ENCODE assay signal across 1 cellular context in the genomic region with DNA sequence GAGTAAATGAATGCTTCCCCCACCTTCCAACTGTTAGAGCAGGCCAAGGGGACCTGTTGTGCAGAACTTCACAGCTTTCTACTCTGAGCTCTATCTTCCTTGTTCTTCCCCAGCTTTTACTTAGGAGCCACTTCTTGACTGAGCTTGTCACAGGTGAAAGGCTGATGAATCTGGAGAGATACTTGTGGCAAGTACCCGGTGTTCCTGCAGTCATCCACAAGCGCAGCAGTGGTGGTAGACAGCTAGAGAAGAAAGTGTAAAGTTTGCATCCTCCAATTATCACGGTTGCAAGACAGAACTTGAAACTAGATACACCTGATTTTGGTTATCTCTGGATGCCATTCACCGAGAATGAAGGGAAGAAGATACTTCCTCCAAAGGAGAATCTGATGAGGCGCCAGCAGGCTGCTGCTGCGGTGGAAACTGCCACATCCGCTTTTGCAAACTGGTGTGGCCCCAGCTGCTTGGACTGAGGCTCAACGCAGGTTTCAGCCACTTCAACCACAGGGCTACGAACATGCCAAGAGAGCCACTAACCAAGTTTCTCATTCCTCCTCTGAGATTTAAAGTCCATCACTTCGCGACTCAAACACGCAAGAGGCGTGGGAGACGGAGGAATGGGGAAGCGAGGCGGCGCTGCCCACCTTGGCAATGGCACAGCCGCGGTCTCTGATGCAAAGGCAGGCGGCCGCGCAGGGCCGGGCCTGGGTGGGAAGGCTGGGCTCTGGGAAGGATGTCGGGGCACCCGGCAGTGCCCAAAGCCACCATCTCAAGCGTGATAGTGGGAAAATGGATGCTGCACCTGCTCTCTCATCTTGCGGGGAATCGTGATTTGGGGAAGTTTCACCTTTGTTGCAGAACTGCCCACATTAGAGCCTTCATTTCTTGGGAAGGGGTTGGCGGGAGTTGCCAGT.
TF ChIP-seq lines count a peak whose summit lies in the region.

No MANE protein-coding gene starts in this region.

TF ChIP-seq in HepG2, 621 proteins besides CTCF, POLR2A, EP300 and RAD21 (continued from another document and continues in another):
- TF ChIP-seq, protein P1, sequence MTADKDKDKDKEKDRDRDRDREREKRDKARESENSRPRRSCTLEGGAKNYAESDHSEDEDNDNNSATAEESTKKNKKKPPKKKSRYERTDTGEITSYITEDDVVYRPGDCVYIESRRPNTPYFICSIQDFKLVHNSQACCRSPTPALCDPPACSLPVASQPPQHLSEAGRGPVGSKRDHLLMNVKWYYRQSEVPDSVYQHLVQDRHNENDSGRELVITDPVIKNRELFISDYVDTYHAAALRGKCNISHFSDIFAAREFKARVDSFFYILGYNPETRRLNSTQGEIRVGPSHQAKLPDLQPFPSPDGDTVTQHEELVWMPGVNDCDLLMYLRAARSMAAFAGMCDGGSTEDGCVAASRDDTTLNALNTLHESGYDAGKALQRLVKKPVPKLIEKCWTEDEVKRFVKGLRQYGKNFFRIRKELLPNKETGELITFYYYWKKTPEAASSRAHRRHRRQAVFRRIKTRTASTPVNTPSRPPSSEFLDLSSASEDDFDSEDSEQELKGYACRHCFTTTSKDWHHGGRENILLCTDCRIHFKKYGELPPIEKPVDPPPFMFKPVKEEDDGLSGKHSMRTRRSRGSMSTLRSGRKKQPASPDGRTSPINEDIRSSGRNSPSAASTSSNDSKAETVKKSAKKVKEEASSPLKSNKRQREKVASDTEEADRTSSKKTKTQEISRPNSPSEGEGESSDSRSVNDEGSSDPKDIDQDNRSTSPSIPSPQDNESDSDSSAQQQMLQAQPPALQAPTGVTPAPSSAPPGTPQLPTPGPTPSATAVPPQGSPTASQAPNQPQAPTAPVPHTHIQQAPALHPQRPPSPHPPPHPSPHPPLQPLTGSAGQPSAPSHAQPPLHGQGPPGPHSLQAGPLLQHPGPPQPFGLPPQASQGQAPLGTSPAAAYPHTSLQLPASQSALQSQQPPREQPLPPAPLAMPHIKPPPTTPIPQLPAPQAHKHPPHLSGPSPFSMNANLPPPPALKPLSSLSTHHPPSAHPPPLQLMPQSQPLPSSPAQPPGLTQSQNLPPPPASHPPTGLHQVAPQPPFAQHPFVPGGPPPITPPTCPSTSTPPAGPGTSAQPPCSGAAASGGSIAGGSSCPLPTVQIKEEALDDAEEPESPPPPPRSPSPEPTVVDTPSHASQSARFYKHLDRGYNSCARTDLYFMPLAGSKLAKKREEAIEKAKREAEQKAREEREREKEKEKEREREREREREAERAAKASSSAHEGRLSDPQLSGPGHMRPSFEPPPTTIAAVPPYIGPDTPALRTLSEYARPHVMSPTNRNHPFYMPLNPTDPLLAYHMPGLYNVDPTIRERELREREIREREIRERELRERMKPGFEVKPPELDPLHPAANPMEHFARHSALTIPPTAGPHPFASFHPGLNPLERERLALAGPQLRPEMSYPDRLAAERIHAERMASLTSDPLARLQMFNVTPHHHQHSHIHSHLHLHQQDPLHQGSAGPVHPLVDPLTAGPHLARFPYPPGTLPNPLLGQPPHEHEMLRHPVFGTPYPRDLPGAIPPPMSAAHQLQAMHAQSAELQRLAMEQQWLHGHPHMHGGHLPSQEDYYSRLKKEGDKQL (CRISPR knock-in tag; IDR thresholded peaks at IDR 0.05; ENCODE audit: low read depth), result no peak
- TF ChIP-seq ZNF768 (CRISPR knock-in tag; IDR thresholded peaks at IDR 0.05) (peak; percentile 41; the same call in 1 of the 2 replicates), GABPA (IDR thresholded peaks at IDR 0.05; ENCODE audit: low read depth, low read length) (no peak), GABPA (CRISPR knock-in tag; IDR thresholded peaks at IDR 0.05; ENCODE audit: low read depth) (no peak), TCF7L2 (IDR thresholded peaks at IDR 0.05; ENCODE audit: low read depth, low read length) (no peak), ELF1 (CRISPR knock-in tag; IDR thresholded peaks at IDR 0.05) (no peak), MIER3 (CRISPR knock-in tag; IDR thresholded peaks at IDR 0.05; ENCODE audit: borderline replicate concordance) (no peak), NRL (CRISPR knock-in tag; IDR thresholded peaks at IDR 0.05; ENCODE audit: borderline replicate concordance) (0 out of 2 replicates have a peak, but pooled peaks have one; percentile 26), ZFP90 (CRISPR knock-in tag; IDR thresholded peaks at IDR 0.05; ENCODE audit: borderline replicate concordance) (peak; percentile 95), ARNT (IDR thresholded peaks at IDR 0.05) (no peak), RCOR2 (CRISPR knock-in tag; IDR thresholded peaks at IDR 0.05) (no peak), U2AF2 (IDR thresholded peaks at IDR 0.05; ENCODE audit: low read depth, low read length) (no peak), POLR2AphosphoS5 (IDR thresholded peaks at IDR 0.05; ENCODE audit: low read depth, low read length) (no peak), IKZF1 (IDR thresholded peaks at IDR 0.05) (no peak)
- TF ChIP-seq, protein P2, sequence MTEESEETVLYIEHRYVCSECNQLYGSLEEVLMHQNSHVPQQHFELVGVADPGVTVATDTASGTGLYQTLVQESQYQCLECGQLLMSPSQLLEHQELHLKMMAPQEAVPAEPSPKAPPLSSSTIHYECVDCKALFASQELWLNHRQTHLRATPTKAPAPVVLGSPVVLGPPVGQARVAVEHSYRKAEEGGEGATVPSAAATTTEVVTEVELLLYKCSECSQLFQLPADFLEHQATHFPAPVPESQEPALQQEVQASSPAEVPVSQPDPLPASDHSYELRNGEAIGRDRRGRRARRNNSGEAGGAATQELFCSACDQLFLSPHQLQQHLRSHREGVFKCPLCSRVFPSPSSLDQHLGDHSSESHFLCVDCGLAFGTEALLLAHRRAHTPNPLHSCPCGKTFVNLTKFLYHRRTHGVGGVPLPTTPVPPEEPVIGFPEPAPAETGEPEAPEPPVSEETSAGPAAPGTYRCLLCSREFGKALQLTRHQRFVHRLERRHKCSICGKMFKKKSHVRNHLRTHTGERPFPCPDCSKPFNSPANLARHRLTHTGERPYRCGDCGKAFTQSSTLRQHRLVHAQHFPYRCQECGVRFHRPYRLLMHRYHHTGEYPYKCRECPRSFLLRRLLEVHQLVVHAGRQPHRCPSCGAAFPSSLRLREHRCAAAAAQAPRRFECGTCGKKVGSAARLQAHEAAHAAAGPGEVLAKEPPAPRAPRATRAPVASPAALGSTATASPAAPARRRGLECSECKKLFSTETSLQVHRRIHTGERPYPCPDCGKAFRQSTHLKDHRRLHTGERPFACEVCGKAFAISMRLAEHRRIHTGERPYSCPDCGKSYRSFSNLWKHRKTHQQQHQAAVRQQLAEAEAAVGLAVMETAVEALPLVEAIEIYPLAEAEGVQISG (CRISPR knock-in tag; IDR thresholded peaks at IDR 0.05), result no peak
- TF ChIP-seq, protein P3, sequence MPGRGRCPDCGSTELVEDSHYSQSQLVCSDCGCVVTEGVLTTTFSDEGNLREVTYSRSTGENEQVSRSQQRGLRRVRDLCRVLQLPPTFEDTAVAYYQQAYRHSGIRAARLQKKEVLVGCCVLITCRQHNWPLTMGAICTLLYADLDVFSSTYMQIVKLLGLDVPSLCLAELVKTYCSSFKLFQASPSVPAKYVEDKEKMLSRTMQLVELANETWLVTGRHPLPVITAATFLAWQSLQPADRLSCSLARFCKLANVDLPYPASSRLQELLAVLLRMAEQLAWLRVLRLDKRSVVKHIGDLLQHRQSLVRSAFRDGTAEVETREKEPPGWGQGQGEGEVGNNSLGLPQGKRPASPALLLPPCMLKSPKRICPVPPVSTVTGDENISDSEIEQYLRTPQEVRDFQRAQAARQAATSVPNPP (CRISPR knock-in tag; IDR thresholded peaks at IDR 0.05), result no peak
- TF ChIP-seq, protein P4, sequence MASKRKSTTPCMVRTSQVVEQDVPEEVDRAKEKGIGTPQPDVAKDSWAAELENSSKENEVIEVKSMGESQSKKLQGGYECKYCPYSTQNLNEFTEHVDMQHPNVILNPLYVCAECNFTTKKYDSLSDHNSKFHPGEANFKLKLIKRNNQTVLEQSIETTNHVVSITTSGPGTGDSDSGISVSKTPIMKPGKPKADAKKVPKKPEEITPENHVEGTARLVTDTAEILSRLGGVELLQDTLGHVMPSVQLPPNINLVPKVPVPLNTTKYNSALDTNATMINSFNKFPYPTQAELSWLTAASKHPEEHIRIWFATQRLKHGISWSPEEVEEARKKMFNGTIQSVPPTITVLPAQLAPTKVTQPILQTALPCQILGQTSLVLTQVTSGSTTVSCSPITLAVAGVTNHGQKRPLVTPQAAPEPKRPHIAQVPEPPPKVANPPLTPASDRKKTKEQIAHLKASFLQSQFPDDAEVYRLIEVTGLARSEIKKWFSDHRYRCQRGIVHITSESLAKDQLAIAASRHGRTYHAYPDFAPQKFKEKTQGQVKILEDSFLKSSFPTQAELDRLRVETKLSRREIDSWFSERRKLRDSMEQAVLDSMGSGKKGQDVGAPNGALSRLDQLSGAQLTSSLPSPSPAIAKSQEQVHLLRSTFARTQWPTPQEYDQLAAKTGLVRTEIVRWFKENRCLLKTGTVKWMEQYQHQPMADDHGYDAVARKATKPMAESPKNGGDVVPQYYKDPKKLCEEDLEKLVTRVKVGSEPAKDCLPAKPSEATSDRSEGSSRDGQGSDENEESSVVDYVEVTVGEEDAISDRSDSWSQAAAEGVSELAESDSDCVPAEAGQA (IDR thresholded peaks at IDR 0.05; ENCODE audit: low read depth), result no peak
- TF ChIP-seq, protein P4 (CRISPR knock-in tag; IDR thresholded peaks at IDR 0.05; ENCODE audit: borderline replicate concordance), result no peak
- TF ChIP-seq, protein P5, sequence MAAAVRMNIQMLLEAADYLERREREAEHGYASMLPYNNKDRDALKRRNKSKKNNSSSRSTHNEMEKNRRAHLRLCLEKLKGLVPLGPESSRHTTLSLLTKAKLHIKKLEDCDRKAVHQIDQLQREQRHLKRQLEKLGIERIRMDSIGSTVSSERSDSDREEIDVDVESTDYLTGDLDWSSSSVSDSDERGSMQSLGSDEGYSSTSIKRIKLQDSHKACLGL (CRISPR knock-in tag; IDR thresholded peaks at IDR 0.05), result no peak
- TF ChIP-seq, protein P6, sequence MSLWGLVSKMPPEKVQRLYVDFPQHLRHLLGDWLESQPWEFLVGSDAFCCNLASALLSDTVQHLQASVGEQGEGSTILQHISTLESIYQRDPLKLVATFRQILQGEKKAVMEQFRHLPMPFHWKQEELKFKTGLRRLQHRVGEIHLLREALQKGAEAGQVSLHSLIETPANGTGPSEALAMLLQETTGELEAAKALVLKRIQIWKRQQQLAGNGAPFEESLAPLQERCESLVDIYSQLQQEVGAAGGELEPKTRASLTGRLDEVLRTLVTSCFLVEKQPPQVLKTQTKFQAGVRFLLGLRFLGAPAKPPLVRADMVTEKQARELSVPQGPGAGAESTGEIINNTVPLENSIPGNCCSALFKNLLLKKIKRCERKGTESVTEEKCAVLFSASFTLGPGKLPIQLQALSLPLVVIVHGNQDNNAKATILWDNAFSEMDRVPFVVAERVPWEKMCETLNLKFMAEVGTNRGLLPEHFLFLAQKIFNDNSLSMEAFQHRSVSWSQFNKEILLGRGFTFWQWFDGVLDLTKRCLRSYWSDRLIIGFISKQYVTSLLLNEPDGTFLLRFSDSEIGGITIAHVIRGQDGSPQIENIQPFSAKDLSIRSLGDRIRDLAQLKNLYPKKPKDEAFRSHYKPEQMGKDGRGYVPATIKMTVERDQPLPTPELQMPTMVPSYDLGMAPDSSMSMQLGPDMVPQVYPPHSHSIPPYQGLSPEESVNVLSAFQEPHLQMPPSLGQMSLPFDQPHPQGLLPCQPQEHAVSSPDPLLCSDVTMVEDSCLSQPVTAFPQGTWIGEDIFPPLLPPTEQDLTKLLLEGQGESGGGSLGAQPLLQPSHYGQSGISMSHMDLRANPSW (CRISPR knock-in tag; IDR thresholded peaks at IDR 0.05; ENCODE audit: borderline replicate concordance), result no peak
- TF ChIP-seq, protein P7, sequence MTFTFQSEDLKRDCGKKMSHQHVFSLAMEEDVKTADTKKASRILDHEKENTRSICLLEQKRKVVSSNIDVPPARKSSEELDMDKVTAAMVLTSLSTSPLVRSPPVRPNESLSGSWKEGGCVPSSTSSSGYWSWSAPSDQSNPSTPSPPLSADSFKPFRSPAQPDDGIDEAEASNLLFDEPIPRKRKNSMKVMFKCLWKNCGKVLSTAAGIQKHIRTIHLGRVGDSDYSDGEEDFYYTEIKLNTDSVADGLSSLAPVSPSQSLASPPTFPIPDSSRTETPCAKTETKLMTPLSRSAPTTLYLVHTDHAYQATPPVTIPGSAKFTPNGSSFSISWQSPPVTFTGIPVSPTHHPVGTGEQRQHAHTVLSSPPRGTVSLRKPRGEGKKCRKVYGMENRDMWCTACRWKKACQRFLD (CRISPR knock-in tag; IDR thresholded peaks at IDR 0.05; ENCODE audit: borderline replicate concordance), result no peak
- TF ChIP-seq, protein P8, sequence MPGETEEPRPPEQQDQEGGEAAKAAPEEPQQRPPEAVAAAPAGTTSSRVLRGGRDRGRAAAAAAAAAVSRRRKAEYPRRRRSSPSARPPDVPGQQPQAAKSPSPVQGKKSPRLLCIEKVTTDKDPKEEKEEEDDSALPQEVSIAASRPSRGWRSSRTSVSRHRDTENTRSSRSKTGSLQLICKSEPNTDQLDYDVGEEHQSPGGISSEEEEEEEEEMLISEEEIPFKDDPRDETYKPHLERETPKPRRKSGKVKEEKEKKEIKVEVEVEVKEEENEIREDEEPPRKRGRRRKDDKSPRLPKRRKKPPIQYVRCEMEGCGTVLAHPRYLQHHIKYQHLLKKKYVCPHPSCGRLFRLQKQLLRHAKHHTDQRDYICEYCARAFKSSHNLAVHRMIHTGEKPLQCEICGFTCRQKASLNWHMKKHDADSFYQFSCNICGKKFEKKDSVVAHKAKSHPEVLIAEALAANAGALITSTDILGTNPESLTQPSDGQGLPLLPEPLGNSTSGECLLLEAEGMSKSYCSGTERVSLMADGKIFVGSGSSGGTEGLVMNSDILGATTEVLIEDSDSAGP (CRISPR knock-in tag; IDR thresholded peaks at IDR 0.05; ENCODE audit: borderline replicate concordance), result no peak
